Comparison of ENCODE assay signal across 31 cellular contexts in the genomic region with DNA sequence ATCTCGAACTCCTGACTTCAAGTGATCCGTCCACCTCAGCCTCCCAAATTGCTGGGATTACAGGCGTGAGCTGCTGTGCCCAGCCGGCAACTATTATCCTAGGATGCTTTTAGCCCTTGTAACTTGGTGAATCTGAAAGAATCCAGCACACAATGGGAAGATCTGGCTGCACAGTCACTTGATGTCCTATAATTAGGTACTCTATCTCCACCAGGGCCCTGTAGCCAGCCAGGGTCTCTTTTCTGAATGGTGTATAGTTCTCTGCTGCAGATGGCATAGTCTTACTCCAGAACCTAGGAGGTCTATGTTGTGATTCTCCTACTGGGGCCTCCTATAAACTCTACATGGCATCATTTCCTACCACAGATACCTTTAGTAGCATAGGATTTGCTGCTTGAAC. TPM values are rescaled to one million over a fixed set of nuclear protein-coding genes. Genes with fewer than 3 reads are reported as not detected.
"Had no signal": no experiment of that assay in that cellular context is flagged by ENCODE, and none has a peak within 500 bp of the region (broad histone marks: within the 10 kb centered on the region; RNA-seq: fewer than 3 reads in every experiment).

No MANE protein-coding gene starts in this region.

- ATAC-seq: activated CD4-positive, alpha-beta T cell treated with anti-CD3 and anti-CD28 coated beads for 36 hours; activated CD8-positive, alpha-beta T cell treated with anti-CD3 and anti-CD28 coated beads for 36 hours; activated T-cell treated with anti-CD3 and anti-CD28 coated beads, Interleukin-2, amount 50 U/mL, for 4 hours; activated T-helper 17 cell treated with anti-CD3 and anti-CD28 coated beads, Interleukin-2, amount 50 U/mL, for 72 hours; gastroesophageal sphincter had no signal

- H3K4me3 ChIP-seq: colonic mucosa, esophagus squamous epithelium, gastroesophageal sphincter had no signal

- H3K4me1 Mint-ChIP-seq: activated CD4-positive, alpha-beta T cell treated with anti-CD3 and anti-CD28 coated beads for 36 hours; activated T-helper 17 cell treated with anti-CD3 and anti-CD28 coated beads, Interleukin-2, amount 50 U/mL, for 72 hours had no signal

- H3K27me3 Mint-ChIP-seq: activated naive CD8-positive, alpha-beta T cell; activated T-helper 17 cell treated with anti-CD3 and anti-CD28 coated beads, Interleukin-2, amount 50 U/mL, for 72 hours had no signal

- H3K27me3 ChIP-seq: brain microvascular endothelial cell, colonic mucosa had no signal

- DNase-seq: activated CD4-positive, alpha-beta T cell treated with anti-CD3 and anti-CD28 coated beads for 36 hours; activated CD4-positive, alpha-beta T cell treated with anti-CD3 and anti-CD28 coated beads, Interleukin-2, amount 50 U/mL, for 1 hour; activated CD4-positive, alpha-beta T cell treated with anti-CD3 and anti-CD28 coated beads, Interleukin-2, amount 50 U/mL, for 48 hours; activated CD4-positive, CD25-positive, alpha-beta regulatory T cell; activated CD4-positive, CD25-positive, alpha-beta regulatory T cell treated with anti-CD3 and anti-CD28 coated beads, Interleukin-2, amount 50 U/mL, for 72 hours; activated CD8-positive, alpha-beta memory T cell treated with anti-CD3 and anti-CD28 coated beads for 24 hours; activated CD8-positive, alpha-beta T cell treated with anti-CD3 and anti-CD28 coated beads for 36 hours; activated effector memory CD4-positive, alpha-beta T cell treated with Interleukin-2 at 50 U/mL for 16 hours; activated gamma-delta T cell treated with Interleukin-2 at 50 U/mL for 16 hours; activated naive CD4-positive, alpha-beta T cell treated with anti-CD3 and anti-CD28 coated beads, Interleukin-2, amount 50 U/mL, for 16 hours; activated naive CD4-positive, alpha-beta T cell treated with Interleukin-2 at 50 U/mL for 16 hours; activated T-cell treated with anti-CD3 and anti-CD28 coated beads, Interleukin-2, amount 50 U/mL, for 4 hours; amniotic stem cell; anterior cingulate cortex; brain microvascular endothelial cell; caudate nucleus; cerebellar nuclear complex; colonic mucosa; effector CD8-positive, alpha-beta T cell; esophagus squamous epithelium; foreskin melanocyte; T-helper 2 cell had no signal

- H3K4me3 Mint-ChIP-seq: activated CD4-positive, alpha-beta T cell treated with anti-CD3 and anti-CD28 coated beads for 36 hours; activated CD8-positive, alpha-beta T cell treated with anti-CD3 and anti-CD28 coated beads for 36 hours; activated naive CD8-positive, alpha-beta T cell; activated T-cell treated with anti-CD3 and anti-CD28 coated beads, Interleukin-2, amount 50 U/mL, for 4 hours; activated T-helper 17 cell treated with anti-CD3 and anti-CD28 coated beads, Interleukin-2, amount 50 U/mL, for 72 hours had no signal

- H3K36me3 ChIP-seq: brain microvascular endothelial cell, colonic mucosa, esophagus squamous epithelium, gastroesophageal sphincter had no signal

- H3K9me3 ChIP-seq: colonic mucosa, esophagus squamous epithelium, gastroesophageal sphincter had no signal

- H3K36me3 Mint-ChIP-seq: activated naive CD8-positive, alpha-beta T cell had no signal

- H3K27ac Mint-ChIP-seq: activated CD4-positive, alpha-beta T cell treated with anti-CD3 and anti-CD28 coated beads for 36 hours; activated CD8-positive, alpha-beta T cell treated with anti-CD3 and anti-CD28 coated beads for 36 hours; activated naive CD8-positive, alpha-beta T cell; activated T-helper 17 cell treated with anti-CD3 and anti-CD28 coated beads, Interleukin-2, amount 50 U/mL, for 72 hours had no signal

- H3K4me1 ChIP-seq: colonic mucosa, esophagus squamous epithelium, gastroesophageal sphincter had no signal

- H3K27ac ChIP-seq: brain microvascular endothelial cell, colonic mucosa, epithelial cell of prostate, esophagus squamous epithelium, gastroesophageal sphincter had no signal

- H3K9me3 Mint-ChIP-seq: activated T-cell treated with anti-CD3 and anti-CD28 coated beads, Interleukin-2, amount 50 U/mL, for 4 hours; activated T-helper 17 cell treated with anti-CD3 and anti-CD28 coated beads, Interleukin-2, amount 50 U/mL, for 72 hours had no signal

RNA-seq across cellular contexts. Expression of a gene that starts 53.2 kb away (rescaled TPM):
- total RNA-seq: astrocyte, bronchial epithelial cell, dermis microvascular lymphatic vessel endothelial cell, gastroesophageal sphincter had no signal
- polyA plus RNA-seq: endothelial cell of umbilical vein, fibroblast of lung had no signal
